In genomic region chr7:22855049-22855392, GRCh38 we compare ENCODE assay signal across 8 cellular contexts. TPM values are rescaled to one million over a fixed set of nuclear protein-coding genes. Genes with fewer than 3 reads are reported as not detected.
A peak's percentile ranks its signal among the peaks of the same experiment; 100 is the strongest.
DNase-seq lines count a peak whose midpoint lies in the region; ATAC-seq and TF ChIP-seq lines count a peak whose summit lies in the region.

No MANE protein-coding gene starts in this region.

- peak overlapping the region; percentile 88 for H3K27ac Mint-ChIP-seq in central memory CD8-positive, alpha-beta T cell (ENCODE audit: low read depth)
- no peak overlapping the region for H3K27ac Mint-ChIP-seq in neural progenitor cell

- H3K4me2 ChIP-seq in neural progenitor cell = peak overlapping the region; percentile 83

- peaks cover 21% of the 10 kb centered on the region for H3K4me1 Mint-ChIP-seq in central memory CD8-positive, alpha-beta T cell
- H3K4me1 Mint-ChIP-seq in neural progenitor cell = peaks cover 16% of the 10 kb centered on the region

- H2AFZ ChIP-seq in neural progenitor cell (replicated peaks) = peak overlapping the region; percentile 94

- peak; percentile 13 for TF ChIP-seq CTCF in GM10266 (IDR thresholded peaks at IDR 0.05; ENCODE audit: control insufficient read depth, insufficient read depth, low read depth, missing control alignments)
- TF ChIP-seq CTCF in neural progenitor cell (IDR thresholded peaks at IDR 0.05) = no peak

- peak overlapping the region; percentile 63 for H3K4me3 ChIP-seq in neural progenitor cell

- H4K20me1 ChIP-seq in neural progenitor cell (ENCODE audit: low read depth) = no peaks in the 10 kb centered on the region

- DNase-seq in GM10266 (ENCODE audit: extremely low spot score) (no peak), neural progenitor cell (ENCODE audit: low spot score) (no peak), UCSD-AML1 (lab: John Stamatoyannopoulos, UW; ENCODE audit: unreplicated experiment) (no peak), NCI-H2171 treated with DMSO at 0.1 percent for 48 hours (lab: John Stamatoyannopoulos, UW) (no peak), activated gamma-delta T cell (lab: John Stamatoyannopoulos, UW) (no peak)
- DNase-seq in central memory CD8-positive, alpha-beta T cell (ENCODE audit: low spot score in 2 of 2) = no peak

- H3K4me1 ChIP-seq in neural progenitor cell = peaks cover 4% of the 10 kb centered on the region

- peaks cover 24% of the 10 kb centered on the region for H3K27me3 ChIP-seq in neural progenitor cell

- H3K36me3 ChIP-seq in neural progenitor cell = no peaks in the 10 kb centered on the region

- H3K9me3 ChIP-seq in neural progenitor cell (ENCODE audit: low read depth) = no peaks in the 10 kb centered on the region

- H3K27me3 Mint-ChIP-seq in central memory CD8-positive, alpha-beta T cell = no peaks in the 10 kb centered on the region
- peaks cover 5% of the 10 kb centered on the region for H3K27me3 Mint-ChIP-seq in neural progenitor cell (ENCODE audit: insufficient read depth, low read depth)

- peak overlapping the region; percentile 88 for H3K4me3 Mint-ChIP-seq in central memory CD8-positive, alpha-beta T cell
- peak overlapping the region; percentile 90 for H3K4me3 Mint-ChIP-seq in neural progenitor cell

- H3K27ac ChIP-seq in neural progenitor cell = no peak overlapping the region

- no peaks in the 10 kb centered on the region for H3K79me2 ChIP-seq in neural progenitor cell (ENCODE audit: low read depth)

- H3K36me3 Mint-ChIP-seq in central memory CD8-positive, alpha-beta T cell (ENCODE audit: insufficient read depth) = peaks cover 14% of the 10 kb centered on the region
- peaks cover 17% of the 10 kb centered on the region for H3K36me3 Mint-ChIP-seq in neural progenitor cell

- no peak overlapping the region for H3K9ac ChIP-seq in neural progenitor cell

- H3F3A ChIP-seq in neural progenitor cell (ENCODE audit: low read depth) = peaks cover 6% of the 10 kb centered on the region

- peak; percentile 12 for ATAC-seq in HG03520 (IDR thresholded peaks at IDR 0.05; ENCODE audit: unreplicated experiment)
- ATAC-seq in central memory CD8-positive, alpha-beta T cell (replicated peaks; ENCODE audit: extremely low read depth, poor library complexity, severe bottlenecking) = peak; percentile 15
- no peak for ATAC-seq in GM21717 (IDR thresholded peaks at IDR 0.05; ENCODE audit: unreplicated experiment)

- no peaks in the 10 kb centered on the region for H3K9me3 Mint-ChIP-seq in central memory CD8-positive, alpha-beta T cell
- H3K9me3 Mint-ChIP-seq in neural progenitor cell = no peaks in the 10 kb centered on the region

RNA-seq across cellular contexts. Expression of gene TOMM7, which starts 32.4 kb away (rescaled TPM):
- 75.4 and 89.9 TPM in 2 replicates for total RNA-seq in neural progenitor cell (ENCODE audit: low replicate concordance)
